24 cellular contexts compared by ENCODE assay signal in genomic region chr7:48411619-48412018, GRCh38.
DNase-seq lines count a peak whose midpoint lies in the region; ATAC-seq, FAIRE-seq and TF ChIP-seq lines count a peak whose summit lies in the region.
"Had no signal": no experiment of that assay in that cellular context is flagged by ENCODE, and none has a peak within 500 bp of the region (broad histone marks: within the 10 kb centered on the region; RNA-seq: fewer than 3 reads in every experiment).

No MANE protein-coding gene starts in this region.

- H4K5ac ChIP-seq in mesendoderm (ENCODE audit: low read length) = no peak overlapping the region

- no peaks in the 10 kb centered on the region for H3K36me3 ChIP-seq in GM12878 (ENCODE audit: control insufficient read depth in 2 of 2, insufficient read depth in 2 of 2, low read length in 1 of 2)
- no peaks in the 10 kb centered on the region for H3K36me3 ChIP-seq in mesendoderm (ENCODE audit: control insufficient read depth, insufficient read depth, low read length)
- H3K36me3 ChIP-seq: lower lobe of right lung had no signal

- H2AK5ac ChIP-seq in mesendoderm (ENCODE audit: low read length) = no peak overlapping the region

- POLR2A ChIA-PET in GM12878 (lab: Charles Lee) = no interaction called here

- intact Hi-C loops in GM12878 (cut with micrococcal nuclease; ENCODE audit: unreplicated experiment) = no loop called here

- peak; percentile 68 for ATAC-seq in GM18909 (IDR thresholded peaks at IDR 0.05; ENCODE audit: poor library complexity, unreplicated experiment)
- ATAC-seq in HG03139 (IDR thresholded peaks at IDR 0.05; ENCODE audit: unreplicated experiment) = peak; percentile 59
- peak; percentile 54 for ATAC-seq in GM12878
- ATAC-seq in HG03571 (IDR thresholded peaks at IDR 0.05; ENCODE audit: unreplicated experiment) = no peak
- ATAC-seq: lower lobe of right lung had no signal

- H3K79me2 ChIP-seq in GM12878 (ENCODE audit: control insufficient read depth, insufficient read depth, low read length) (no peaks in the 10 kb centered on the region), mesendoderm (ENCODE audit: control insufficient read depth, insufficient read depth, low read length) (no peaks in the 10 kb centered on the region)

- H3K27me3 ChIP-seq in GM12878 (replicated peaks in 1 of 2; ENCODE audit: control insufficient read depth in 2 of 2, insufficient read depth in 2 of 2, low read length in 1 of 2) (no peaks in the 10 kb centered on the region; a peak in 2 of 4 replicates), mesendoderm (ENCODE audit: insufficient read depth, low read length, poor library complexity) (no peaks in the 10 kb centered on the region)
- H3K27me3 ChIP-seq: testis had no signal

- H3K9ac ChIP-seq in GM12878 (ENCODE audit: control insufficient read depth, insufficient read depth, low read length) (no peak overlapping the region), mesendoderm (ENCODE audit: low read length) (no peak overlapping the region)

- DNase-seq in A172 (ENCODE audit: low spot score) (peak; percentile 25), GM12878 (ENCODE audit: low read depth, low spot score) (no peak), NOMO-1 treated with DMSO at 0.1 percent for 48 hours (lab: John Stamatoyannopoulos, UW; ENCODE audit: unreplicated experiment) (no peak), mesendoderm (no peak), NCI-H187 treated with DMSO at 0.1 percent for 48 hours (lab: John Stamatoyannopoulos, UW) (no peak)
- DNase-seq: activated CD4-positive, alpha-beta T cell treated with anti-CD3 and anti-CD28 coated beads, Interleukin-2, amount 50 U/mL, for 1 hour; activated T-cell treated with anti-CD3 and anti-CD28 coated beads for 4 hours; CD4-positive, CD25-positive, alpha-beta regulatory T cell; cortex of kidney; GF-D8; GOT3; KG1; lower lobe of right lung; NCI-H2029; NCI-H446; occipital lobe; retina; stimulated activated CD8-positive, alpha-beta memory T cell treated with anti-CD3 and anti-CD28 coated beads, Interleukin-4, amount 100 ng/mL, for 48 hours; testis had no signal

- no peak overlapping the region for H3K56ac ChIP-seq in mesendoderm (ENCODE audit: low read length)

- in situ Hi-C loops in GM12878 (cut with MboI) = no loop called here

- no peak overlapping the region for H3K23ac ChIP-seq in mesendoderm (ENCODE audit: low read length)

- no peak overlapping the region for H3K18ac ChIP-seq in mesendoderm (ENCODE audit: low read length)

- no peak overlapping the region for H2BK120ac ChIP-seq in mesendoderm (ENCODE audit: low read depth, low read length)

- TF ChIP-seq EP300 in GM12878 (IDR thresholded peaks at IDR 0.05; ENCODE audit: borderline replicate concordance in 1 of 2, control insufficient read depth in 1 of 2, low read depth in 2 of 2, low read length in 2 of 2) = no peak

- no peaks in the 10 kb centered on the region for H3K79me1 ChIP-seq in mesendoderm (ENCODE audit: low read length)

- WGBS in GM12878 (ENCODE audit: insufficient coverage, insufficient replicate concordance, low lambda C conversion rate, missing lambda C conversion rate) = 8% methylated on average over 5 of the region's 5 CpGs
- no CpG with 5 or more reads among the region's 5 CpGs for WGBS in mesendoderm (ENCODE audit: extremely low coverage, insufficient coverage, low lambda C conversion rate)

- no peak overlapping the region for H3K4me3 ChIP-seq in GM12878
- H3K4me3 ChIP-seq in mesendoderm (ENCODE audit: low read length) = no peak overlapping the region
- H3K4me3 ChIP-seq: lower lobe of right lung, testis had no signal

- H3K4me2 ChIP-seq in GM12878 (ENCODE audit: control insufficient read depth, insufficient read depth) (no peak overlapping the region), mesendoderm (ENCODE audit: low read length) (no peak overlapping the region)

- SMC1A ChIA-PET in GM12878 (lab: Charles Lee; ENCODE audit: uncharacterized antibody, unreplicated experiment) = no interaction called here

- CTCF ChIA-PET in GM12878 (lab: Yijun Ruan, JAX) = no interaction called here

- H2BK5ac ChIP-seq in mesendoderm (ENCODE audit: low read length) = no peak overlapping the region

- TF ChIP-seq CTCF in GM12878 (IDR thresholded peaks at IDR 0.05 in 2 of 3, conservative IDR thresholded peaks at IDR 0.05 in 1 of 3; ENCODE audit: control insufficient read depth in 2 of 3, extremely low read depth in 1 of 3, insufficient read depth in 1 of 3, low read depth in 3 of 3, low read length in 3 of 3) = no peak

- no peak overlapping the region for H2AFZ ChIP-seq in GM12878 (ENCODE audit: control insufficient read depth, low read depth, low read length)

- TF ChIP-seq RAD21 in GM12878 (IDR thresholded peaks at IDR 0.05; ENCODE audit: insufficient read depth, low read depth, low read length) = no peak

- H2BK15ac ChIP-seq in mesendoderm (replicated peaks; ENCODE audit: low read depth) = no peak overlapping the region

- TF ChIP-seq POLR2A in GM12878 (IDR thresholded peaks at IDR 0.05; ENCODE audit: low read depth, low read length) = no peak

- H4K20me1 ChIP-seq in GM12878 (ENCODE audit: control insufficient read depth, insufficient read depth) = no peaks in the 10 kb centered on the region

- no peaks in the 10 kb centered on the region for H3K4me1 ChIP-seq in GM12878 (ENCODE audit: control insufficient read depth, insufficient read depth, low read length)
- H3K4me1 ChIP-seq in mesendoderm (ENCODE audit: control insufficient read depth, low read depth, low read length) = no peaks in the 10 kb centered on the region
- H3K4me1 ChIP-seq: lower lobe of right lung, testis had no signal

- H3K4ac ChIP-seq in mesendoderm (ENCODE audit: low read depth, low read length) = no peak overlapping the region

- FAIRE-seq in GM12878 (lab: Jason Lieb, UNC) = no peak
- FAIRE-seq: bronchial epithelial cell, TTC549 had no signal

- no TSS peak for BruUV-seq in GM12878 (replicated peaks; lab: Mats Ljungman, UMichigan)

- no peak overlapping the region for H4K8ac ChIP-seq in mesendoderm (ENCODE audit: low read depth, low read length)

- no peaks in the 10 kb centered on the region for H3K9me3 ChIP-seq in GM12878 (replicated peaks; ENCODE audit: control insufficient read depth, insufficient read depth, low read length)
- H3K9me3 ChIP-seq: lower lobe of right lung, testis had no signal

- H3K27ac ChIP-seq in GM12878 (ENCODE audit: control insufficient read depth, insufficient read depth) (no peak overlapping the region), mesendoderm (ENCODE audit: low read depth, low read length) (no peak overlapping the region)
- H3K27ac ChIP-seq: lower lobe of right lung, testis had no signal

- RAD21 ChIA-PET in GM12878 (lab: Charles Lee; ENCODE audit: unreplicated experiment) = no interaction called here

TF ChIP-seq in GM12878, 131 proteins besides CTCF, POLR2A, EP300 and RAD21:
- 0 out of 2 replicates have a peak, but pooled peaks have one; percentile 20 for TF ChIP-seq NR2F1 (conservative IDR thresholded peaks at IDR 0.05)
- no peak for TF ChIP-seq ZNF24 (IDR thresholded peaks at IDR 0.05)
